In genomic region chr11:43947003-43947500, GRCh38 we compare ENCODE assay signal across 2 cellular contexts.
TF ChIP-seq lines count a peak whose summit lies in the region.

No MANE protein-coding gene starts in this region.

TF ChIP-seq in H1, 55 proteins besides CTCF, POLR2A, EP300 and RAD21 (continued from another document):
- peak; percentile 57; the same call in 1 of the 2 replicates for TF ChIP-seq USF2 (IDR thresholded peaks at IDR 0.05; ENCODE audit: low read length)
- TF ChIP-seq MAX (IDR thresholded peaks at IDR 0.05), result peak; percentile 36; the same call in 1 of the 2 replicates

TF ChIP-seq in HEK293T, 16 proteins besides CTCF, POLR2A, EP300 and RAD21 (continued from another document):
- TF ChIP-seq PKNOX1 (IDR thresholded peaks at IDR 0.05) (no peak), FOXK2 (IDR thresholded peaks at IDR 0.05) (no peak)
